14 cellular contexts compared by ENCODE assay signal in the genomic region with DNA sequence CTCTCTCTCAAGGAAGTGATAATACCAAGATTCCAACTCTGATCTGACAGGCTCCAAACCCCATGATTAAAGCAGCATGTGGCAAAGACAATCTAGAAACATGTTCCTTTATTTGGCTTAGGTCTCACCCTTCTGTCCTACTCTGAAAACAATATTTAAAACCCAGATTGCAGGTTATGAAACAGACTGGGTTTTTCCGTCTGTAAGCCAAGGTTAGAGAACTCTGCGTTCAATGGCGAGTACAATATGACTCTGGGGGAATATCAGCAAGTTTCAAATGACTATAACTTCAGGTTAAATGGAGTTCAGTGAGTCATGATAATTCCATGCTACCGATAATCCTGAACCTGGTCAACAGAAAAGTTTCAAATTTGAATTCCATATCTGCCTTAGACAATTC. TPM values are rescaled to one million over a fixed set of nuclear protein-coding genes. Genes with fewer than 3 reads are reported as not detected.
DNase-seq lines count a peak whose midpoint lies in the region; ATAC-seq and TF ChIP-seq lines count a peak whose summit lies in the region.
"Had no signal": no experiment of that assay in that cellular context is flagged by ENCODE, and none has a peak within 500 bp of the region (broad histone marks: within the 10 kb centered on the region; RNA-seq: fewer than 3 reads in every experiment).

No MANE protein-coding gene starts in this region.

- DNase-seq in cerebellar cortex (ENCODE audit: low spot score) = peak; percentile 43
- DNase-seq in uterus = no peak
- no peak for DNase-seq in hypothalamus (lab: John Stamatoyannopoulos, UW)
- no peak for DNase-seq in cortex of kidney (lab: John Stamatoyannopoulos, UW)
- DNase-seq: activated naive CD8-positive, alpha-beta T cell treated with anti-CD3 and anti-CD28 coated beads, Interleukin-2, amount 10 ng/mL, durations not matched to agents 7 days and 5 days; central memory CD4-positive, alpha-beta T cell; glutamatergic neuron; NCI-H187; stimulated activated CD4-positive, alpha-beta T cell treated with anti-CD3 and anti-CD28 coated beads, Interleukin-2, amount 100 ng/mL, for 24 hours; stimulated activated CD8-positive, alpha-beta memory T cell treated with anti-CD3 and anti-CD28 coated beads, Interleukin-4, amount 100 ng/mL, for 48 hours had no signal

- TF ChIP-seq POLR2A in uterus (IDR thresholded peaks at IDR 0.05) = no peak

- TF ChIP-seq CTCF in uterus (IDR thresholded peaks at IDR 0.05) = no peak

- peak; percentile 41 for ATAC-seq in GM18499 (IDR thresholded peaks at IDR 0.05; ENCODE audit: insufficient read depth, unreplicated experiment)
- ATAC-seq in GM19463 (IDR thresholded peaks at IDR 0.05; ENCODE audit: unreplicated experiment) = peak; percentile 75
- ATAC-seq in HG02870 (IDR thresholded peaks at IDR 0.05; ENCODE audit: unreplicated experiment) = peak; percentile 76
- ATAC-seq in HG02970 (IDR thresholded peaks at IDR 0.05; ENCODE audit: low FRiP score, unreplicated experiment) = no peak

- intact Hi-C loops in uterus (cut with DNase I; ENCODE audit: low total_unique reads) = no loop called here

- H3K27ac ChIP-seq in uterus = no peak overlapping the region

- H3K9me3 ChIP-seq in uterus = no peaks in the 10 kb centered on the region

- no peak overlapping the region for H3K4me3 ChIP-seq in uterus

- no peaks in the 10 kb centered on the region for H3K36me3 ChIP-seq in uterus

- no peaks in the 10 kb centered on the region for H3K4me1 ChIP-seq in uterus

- no peaks in the 10 kb centered on the region for H3K27me3 ChIP-seq in uterus

RNA-seq across cellular contexts. Expression of a gene that starts 50.8 kb away (rescaled TPM):
- total RNA-seq in uterus = 10 to 100 TPM; 13.1 to 59.0 (median 27.9) TPM

RNA-seq across cellular contexts. Expression of a gene that starts 51.0 kb away (rescaled TPM):
- total RNA-seq in uterus = 100 to 1,000 TPM in 1 of 4 donors, 10 to 100 TPM in 3; 53.2 to 135 (median 83.5) TPM
